In genomic region chr3:43857361-43858051, GRCh38 we compare ENCODE assay signal across 21 cellular contexts.
"Had no signal": no experiment of that assay in that cellular context is flagged by ENCODE, and none has a peak within 500 bp of the region (broad histone marks: within the 10 kb centered on the region; RNA-seq: fewer than 3 reads in every experiment).

No MANE protein-coding gene starts in this region.

- H3K36me3 ChIP-seq: gastrocnemius medialis, heart left ventricle, left ventricle myocardium inferior, prostate gland, transverse colon had no signal

- ATAC-seq: activated naive CD8-positive, alpha-beta T cell treated with anti-CD3 and anti-CD28 coated beads, Interleukin-2, amount 50 U/mL, for 24 hours; activated T-helper 17 cell treated with anti-CD3 and anti-CD28 coated beads, Interleukin-2, amount 50 U/mL, for 72 hours; gastrocnemius medialis; heart left ventricle; naive thymus-derived CD8-positive, alpha-beta T cell; right cardiac atrium; stimulated activated naive CD8-positive, alpha-beta T cell treated with anti-CD3 and anti-CD28 coated beads, Interleukin-15, Interleukin-2, amounts not matched to agents 100 U/mL and 50 U/mL, for 24 hours had no signal

- DNase-seq: activated CD4-positive, alpha-beta T cell treated with anti-CD3 and anti-CD28 coated beads for 1 hour; activated CD4-positive, alpha-beta T cell treated with anti-CD3 and anti-CD28 coated beads, Interleukin-2, amount 50 U/mL, for 4 hours; activated naive CD4-positive, alpha-beta T cell treated with Interleukin-2 at 50 U/mL for 16 hours; activated naive CD8-positive, alpha-beta T cell treated with anti-CD3 and anti-CD28 coated beads, Interleukin-2, amount 50 U/mL, for 24 hours; effector memory CD4-positive, alpha-beta T cell; gastrocnemius medialis; heart left ventricle; left ventricle myocardium inferior; naive thymus-derived CD8-positive, alpha-beta T cell; occipital lobe; right cardiac atrium; stimulated activated CD4-positive, alpha-beta T cell treated with anti-CD3 and anti-CD28 coated beads, Interleukin-4, amount 100 ng/mL, for 4 hours; stimulated activated CD8-positive, alpha-beta memory T cell treated with anti-CD3 and anti-CD28 coated beads, Interleukin-4, amount 100 ng/mL, for 48 hours; stimulated activated naive CD8-positive, alpha-beta T cell treated with anti-CD3 and anti-CD28 coated beads, Interleukin-15, Interleukin-2, amounts not matched to agents 100 U/mL and 50 U/mL, for 24 hours; T-helper 9 cell; transverse colon had no signal

- H3K9me3 Mint-ChIP-seq: activated naive CD8-positive, alpha-beta T cell treated with anti-CD3 and anti-CD28 coated beads, Interleukin-2, amount 50 U/mL, for 24 hours; activated T-helper 17 cell treated with anti-CD3 and anti-CD28 coated beads, Interleukin-2, amount 50 U/mL, for 72 hours; central memory CD8-positive, alpha-beta T cell; memory B cell; naive thymus-derived CD8-positive, alpha-beta T cell had no signal

- H3K4me1 ChIP-seq: gastrocnemius medialis, heart left ventricle, prostate gland, transverse colon had no signal

- H3K4me2 ChIP-seq: smooth muscle cell had no signal

- H3K27ac Mint-ChIP-seq: activated naive CD8-positive, alpha-beta T cell treated with anti-CD3 and anti-CD28 coated beads, Interleukin-2, amount 50 U/mL, for 24 hours; activated T-helper 17 cell treated with anti-CD3 and anti-CD28 coated beads, Interleukin-2, amount 50 U/mL, for 72 hours; memory B cell; naive thymus-derived CD8-positive, alpha-beta T cell had no signal

- H3K4me1 Mint-ChIP-seq: activated naive CD8-positive, alpha-beta T cell treated with anti-CD3 and anti-CD28 coated beads, Interleukin-2, amount 50 U/mL, for 24 hours; activated T-helper 17 cell treated with anti-CD3 and anti-CD28 coated beads, Interleukin-2, amount 50 U/mL, for 72 hours; central memory CD8-positive, alpha-beta T cell; naive thymus-derived CD8-positive, alpha-beta T cell had no signal

- H3K4me3 ChIP-seq: gastrocnemius medialis, heart left ventricle, left ventricle myocardium inferior, prostate gland, smooth muscle cell, transverse colon had no signal

- H3K4me3 Mint-ChIP-seq: activated naive CD8-positive, alpha-beta T cell treated with anti-CD3 and anti-CD28 coated beads, Interleukin-2, amount 50 U/mL, for 24 hours; activated T-helper 17 cell treated with anti-CD3 and anti-CD28 coated beads, Interleukin-2, amount 50 U/mL, for 72 hours; central memory CD8-positive, alpha-beta T cell; memory B cell; naive thymus-derived CD8-positive, alpha-beta T cell had no signal

- H3K36me3 Mint-ChIP-seq: memory B cell; naive thymus-derived CD8-positive, alpha-beta T cell had no signal

- H3K9me3 ChIP-seq: gastrocnemius medialis, heart left ventricle, left ventricle myocardium inferior, prostate gland, transverse colon had no signal

- H3K27ac ChIP-seq: gastrocnemius medialis, heart left ventricle, left ventricle myocardium inferior, prostate gland, transverse colon had no signal
